1 cellular context compared by ENCODE assay signal in the genomic region with DNA sequence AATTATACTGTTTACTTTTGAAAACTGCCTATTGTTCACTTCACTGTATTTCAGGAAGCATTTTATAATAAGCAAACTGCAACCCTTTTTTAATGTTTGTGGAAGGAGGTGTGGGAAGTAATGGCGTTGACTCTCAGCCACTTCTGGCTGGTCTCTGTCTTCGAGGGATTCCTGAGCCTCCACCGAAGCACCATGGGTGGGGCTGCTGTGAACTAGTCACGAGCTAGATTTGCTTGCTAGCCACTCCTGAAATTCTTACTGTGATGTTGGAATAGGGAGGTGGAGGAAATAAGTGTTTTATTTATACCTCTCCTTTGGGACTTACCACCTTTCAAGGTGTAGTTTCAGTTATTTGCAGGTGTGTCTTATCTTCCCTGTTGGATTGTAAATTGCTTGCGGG.
TF ChIP-seq lines count a peak whose summit lies in the region.

No MANE protein-coding gene starts in this region.

TF ChIP-seq in HepG2, 621 proteins besides CTCF, POLR2A, EP300 and RAD21:
- no peak for TF ChIP-seq THRA (CRISPR knock-in tag; IDR thresholded peaks at IDR 0.05; ENCODE audit: borderline replicate concordance)
- TF ChIP-seq ZNF558 (CRISPR knock-in tag; IDR thresholded peaks at IDR 0.05; ENCODE audit: borderline replicate concordance): no peak
- TF ChIP-seq, protein P1, sequence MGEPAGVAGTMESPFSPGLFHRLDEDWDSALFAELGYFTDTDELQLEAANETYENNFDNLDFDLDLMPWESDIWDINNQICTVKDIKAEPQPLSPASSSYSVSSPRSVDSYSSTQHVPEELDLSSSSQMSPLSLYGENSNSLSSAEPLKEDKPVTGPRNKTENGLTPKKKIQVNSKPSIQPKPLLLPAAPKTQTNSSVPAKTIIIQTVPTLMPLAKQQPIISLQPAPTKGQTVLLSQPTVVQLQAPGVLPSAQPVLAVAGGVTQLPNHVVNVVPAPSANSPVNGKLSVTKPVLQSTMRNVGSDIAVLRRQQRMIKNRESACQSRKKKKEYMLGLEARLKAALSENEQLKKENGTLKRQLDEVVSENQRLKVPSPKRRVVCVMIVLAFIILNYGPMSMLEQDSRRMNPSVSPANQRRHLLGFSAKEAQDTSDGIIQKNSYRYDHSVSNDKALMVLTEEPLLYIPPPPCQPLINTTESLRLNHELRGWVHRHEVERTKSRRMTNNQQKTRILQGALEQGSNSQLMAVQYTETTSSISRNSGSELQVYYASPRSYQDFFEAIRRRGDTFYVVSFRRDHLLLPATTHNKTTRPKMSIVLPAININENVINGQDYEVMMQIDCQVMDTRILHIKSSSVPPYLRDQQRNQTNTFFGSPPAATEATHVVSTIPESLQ (CRISPR knock-in tag; conservative IDR thresholded peaks at IDR 0.05): no peak
- TF ChIP-seq SMAD1 (CRISPR knock-in tag; IDR thresholded peaks at IDR 0.05; ENCODE audit: borderline replicate concordance, low read depth): no peak
- TF ChIP-seq SMAD9 (CRISPR knock-in tag; IDR thresholded peaks at IDR 0.05): no peak
- no peak for TF ChIP-seq ELF1 (CRISPR knock-in tag; IDR thresholded peaks at IDR 0.05)
- TF ChIP-seq ZNF335 (CRISPR knock-in tag; IDR thresholded peaks at IDR 0.05): no peak
- no peak for TF ChIP-seq KAT2B (IDR thresholded peaks at IDR 0.05; ENCODE audit: borderline replicate concordance, low read depth, low read length)
- no peak for TF ChIP-seq KDM2A (CRISPR knock-in tag; IDR thresholded peaks at IDR 0.05; ENCODE audit: borderline replicate concordance, low read depth)
- TF ChIP-seq HNRNPUL1 (IDR thresholded peaks at IDR 0.05; ENCODE audit: low read depth, low read length): no peak
